In the genomic region with DNA sequence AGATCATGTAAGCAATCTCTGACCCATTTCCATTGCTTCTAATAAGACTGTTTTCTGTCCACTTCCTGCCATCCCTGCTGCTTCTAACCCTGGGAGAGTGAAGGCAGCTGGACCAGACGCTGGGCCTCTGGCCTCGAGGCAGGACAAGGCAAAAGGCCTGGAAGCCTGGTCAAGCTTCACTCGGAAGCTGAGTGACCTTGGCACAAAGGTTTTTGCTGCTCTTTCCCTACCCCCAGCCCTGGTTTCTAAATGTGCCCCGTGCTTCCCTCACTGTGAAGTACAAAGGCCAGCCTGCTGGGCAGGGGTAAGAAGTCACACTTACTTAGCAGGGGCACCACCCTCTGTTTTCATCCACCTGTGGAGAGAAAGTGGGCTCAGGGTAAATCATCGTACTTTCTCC, we compare ENCODE assay signal across 14 cellular contexts.
"Had no signal": no experiment of that assay in that cellular context is flagged by ENCODE, and none has a peak within 500 bp of the region (broad histone marks: within the 10 kb centered on the region; RNA-seq: fewer than 3 reads in every experiment).

No MANE protein-coding gene starts in this region.

- H3K27ac ChIP-seq: WERI-Rb-1 had no signal

- ATAC-seq: activated T-helper 17 cell treated with anti-CD3 and anti-CD28 coated beads, Interleukin-2, amount 50 U/mL, for 72 hours; naive thymus-derived CD4-positive, alpha-beta T cell; sciatic nerve; T-helper 17 cell had no signal

- H3K4me3 ChIP-seq: breast epithelium, thyroid gland had no signal

- H3K9me3 ChIP-seq: breast epithelium, thyroid gland had no signal

- H3K4me1 ChIP-seq: breast epithelium, thyroid gland had no signal

- H3K27me3 ChIP-seq: breast epithelium, thyroid gland had no signal

- H3K36me3 ChIP-seq: WERI-Rb-1 had no signal

- DNase-seq: activated CD4-positive, alpha-beta T cell treated with anti-CD3 and anti-CD28 coated beads, Interleukin-2, amount 50 U/mL, for 48 hours; activated naive CD4-positive, alpha-beta T cell treated with Interleukin-2 at 50 U/mL for 16 hours; endodermal cell; kidney glomerular epithelial cell; midbrain; naive thymus-derived CD4-positive, alpha-beta T cell; SHP77 treated with DMSO at 0.1 percent for 48 hours; stimulated activated CD4-positive, alpha-beta T cell treated with anti-CD3 and anti-CD28 coated beads, Interleukin-1b, Interleukin-23, amount 100 ng/mL, for 48 hours; T-helper 17 cell; thyroid gland; WERI-Rb-1 had no signal
